ENCODE assay signal across 26 cellular contexts in genomic region chr14:67251573-67252226, GRCh38. TPM values are rescaled to one million over a fixed set of nuclear protein-coding genes. Genes with fewer than 3 reads are reported as not detected.
DNase-seq lines count a peak whose midpoint lies in the region; FAIRE-seq and TF ChIP-seq lines count a peak whose summit lies in the region.
"Had no signal": no experiment of that assay in that cellular context is flagged by ENCODE, and none has a peak within 500 bp of the region (broad histone marks: within the 10 kb centered on the region; RNA-seq: fewer than 3 reads in every experiment).

No MANE protein-coding gene starts in this region.

- FAIRE-seq in urothelium cell line (lab: Jason Lieb, UNC) = peak; percentile 30
- FAIRE-seq: frontal cortex, H1, RCC 7860 had no signal

- peaks cover 3% of the 10 kb centered on the region; the same call in 1 of the 2 replicates for H3K27me3 Mint-ChIP-seq in HFFc6 (ENCODE audit: insufficient read depth)
- no peaks in the 10 kb centered on the region for H3K27me3 Mint-ChIP-seq in endodermal cell (ENCODE audit: insufficient read depth)
- H3K27me3 Mint-ChIP-seq: activated naive CD4-positive, alpha-beta T cell treated with anti-CD3 and anti-CD28 coated beads, Interleukin-2, amount 10 ng/mL, durations not matched to agents 7 days and 5 days; B cell; stimulated activated naive CD8-positive, alpha-beta T cell treated with anti-CD3 and anti-CD28 coated beads, Interleukin-15, amount 100 ng/mL, for 72 hours; T-cell had no signal

- H3K4me1 Mint-ChIP-seq in HFFc6 (ENCODE audit: low read depth) (peaks cover 77% of the 10 kb centered on the region), endodermal cell (peaks cover 12% of the 10 kb centered on the region)
- H3K4me1 Mint-ChIP-seq: activated naive CD4-positive, alpha-beta T cell treated with anti-CD3 and anti-CD28 coated beads, Interleukin-2, amount 10 ng/mL, durations not matched to agents 7 days and 5 days; natural killer cell had no signal

- H3K27me3 ChIP-seq in SJCRH30 (no peaks in the 10 kb centered on the region), endodermal cell (ENCODE audit: control insufficient read depth, insufficient read depth, low read length, poor library complexity, severe bottlenecking) (no peaks in the 10 kb centered on the region), WERI-Rb-1 (ENCODE audit: insufficient read depth, low read depth, severe bottlenecking) (no peaks in the 10 kb centered on the region)
- H3K27me3 ChIP-seq: colonic mucosa, upper lobe of left lung had no signal

- no peaks in the 10 kb centered on the region for H3K9me3 Mint-ChIP-seq in HFFc6
- H3K9me3 Mint-ChIP-seq in endodermal cell = no peaks in the 10 kb centered on the region
- H3K9me3 Mint-ChIP-seq: activated naive CD4-positive, alpha-beta T cell treated with anti-CD3 and anti-CD28 coated beads, Interleukin-2, amount 10 ng/mL, durations not matched to agents 7 days and 5 days; natural killer cell; stimulated activated naive CD8-positive, alpha-beta T cell treated with anti-CD3 and anti-CD28 coated beads, Interleukin-15, amount 100 ng/mL, for 72 hours; T-cell had no signal

- no peak overlapping the region for H3K9ac ChIP-seq in endodermal cell (ENCODE audit: extremely low read depth, low read length, poor library complexity, severe bottlenecking)

- H3K36me3 Mint-ChIP-seq in HFFc6 (ENCODE audit: low read depth) = no peaks in the 10 kb centered on the region; the same call in 1 of the 2 replicates
- H3K36me3 Mint-ChIP-seq in endodermal cell (ENCODE audit: low read depth) = peaks cover 3% of the 10 kb centered on the region
- H3K36me3 Mint-ChIP-seq: activated naive CD4-positive, alpha-beta T cell treated with anti-CD3 and anti-CD28 coated beads, Interleukin-2, amount 10 ng/mL, durations not matched to agents 7 days and 5 days; natural killer cell had no signal

- no peaks in the 10 kb centered on the region for H3K36me3 ChIP-seq in SJCRH30
- H3K36me3 ChIP-seq in endodermal cell (ENCODE audit: control insufficient read depth, insufficient read depth, low read length) = peaks cover 4% of the 10 kb centered on the region
- H3K36me3 ChIP-seq in WERI-Rb-1 = no peaks in the 10 kb centered on the region
- H3K36me3 ChIP-seq: colonic mucosa, upper lobe of left lung had no signal

- H3K27ac ChIP-seq in SJCRH30 = peak overlapping the region; percentile 73
- no peak overlapping the region for H3K27ac ChIP-seq in endodermal cell (ENCODE audit: low read depth, low read length)
- H3K27ac ChIP-seq in WERI-Rb-1 = no peak overlapping the region
- H3K27ac ChIP-seq: colonic mucosa, upper lobe of left lung had no signal

- H3K27ac Mint-ChIP-seq in HFFc6 = peak overlapping the region; percentile 29
- peak overlapping the region; percentile 26 for H3K27ac Mint-ChIP-seq in endodermal cell
- H3K27ac Mint-ChIP-seq: activated naive CD4-positive, alpha-beta T cell treated with anti-CD3 and anti-CD28 coated beads, Interleukin-2, amount 10 ng/mL, durations not matched to agents 7 days and 5 days; B cell; natural killer cell; T-cell had no signal

- TF ChIP-seq CTCF in HFFc6 (IDR thresholded peaks at IDR 0.05) (no peak), endodermal cell (conservative IDR thresholded peaks at IDR 0.05) (no peak), WERI-Rb-1 (IDR thresholded peaks at IDR 0.05; ENCODE audit: low read depth, low read length) (no peak)

- H3K9me3 ChIP-seq in SJCRH30 (replicated peaks) (no peaks in the 10 kb centered on the region), endodermal cell (ENCODE audit: control insufficient read depth, low read length) (no peaks in the 10 kb centered on the region), WERI-Rb-1 (ENCODE audit: severe bottlenecking) (no peaks in the 10 kb centered on the region)
- H3K9me3 ChIP-seq: colonic mucosa, upper lobe of left lung had no signal

- H3K4me3 ChIP-seq in SJCRH30 (no peak overlapping the region), endodermal cell (ENCODE audit: low read length) (no peak overlapping the region), WERI-Rb-1 (ENCODE audit: low read depth, low read length) (no peak overlapping the region)
- H3K4me3 ChIP-seq: colonic mucosa, smooth muscle cell, upper lobe of left lung had no signal

- H3K4me1 ChIP-seq in SJCRH30 (peaks cover 25% of the 10 kb centered on the region), endodermal cell (ENCODE audit: control insufficient read depth, insufficient read depth, low read length) (peaks cover 4% of the 10 kb centered on the region)

- 100% methylated on average over 2 of the region's 2 CpGs; no CpG with 5 or more reads in 1 of the 2 experiments for WGBS in endodermal cell (ENCODE audit: insufficient coverage in 1 of 2, insufficient read length in 1 of 2), 2 experiments

- H3K4me3 Mint-ChIP-seq in HFFc6 = no peak overlapping the region
- no peak overlapping the region for H3K4me3 Mint-ChIP-seq in endodermal cell
- H3K4me3 Mint-ChIP-seq: activated naive CD4-positive, alpha-beta T cell treated with anti-CD3 and anti-CD28 coated beads, Interleukin-2, amount 10 ng/mL, durations not matched to agents 7 days and 5 days; B cell; natural killer cell; stimulated activated naive CD8-positive, alpha-beta T cell treated with anti-CD3 and anti-CD28 coated beads, Interleukin-15, amount 100 ng/mL, for 72 hours; T-cell had no signal

- DNase-seq in HFFc6 (no peak), SJCRH30 (peak; percentile 67 to 80), endodermal cell (no peak), urothelium cell line (ENCODE audit: low spot score) (peak; percentile 56), NCI-H2029 (lab: John Stamatoyannopoulos, UW) (no peak), RKO (ENCODE audit: low spot score) (no peak), WERI-Rb-1 (no peak)
- DNase-seq: activated CD4-positive, alpha-beta T cell treated with anti-CD3 and anti-CD28 coated beads, Interleukin-2, amount 50 U/mL, for 48 hours; activated naive CD4-positive, alpha-beta T cell treated with anti-CD3 and anti-CD28 coated beads, Interleukin-2, amount 10 ng/mL, durations not matched to agents 7 days and 5 days; activated T-cell treated with anti-CD3 and anti-CD28 coated beads for 4 hours; colonic mucosa; COR-L47; GDM1; mesenchymal stem cell; natural killer cell; NCI-H187; posterior cingulate gyrus; stimulated activated CD4-positive, alpha-beta T cell treated with anti-CD3 and anti-CD28 coated beads, Interleukin-4, amount 100 ng/mL, for 1 hour; stimulated activated naive CD8-positive, alpha-beta T cell treated with anti-CD3 and anti-CD28 coated beads, Interleukin-15, amount 100 ng/mL, for 72 hours; T-cell; upper lobe of left lung had no signal

RNA-seq across cellular contexts. Expression of gene PALS1, which starts 10.5 kb away (rescaled TPM):
- total RNA-seq in HFFc6 (2021; fragmentation: NEBNext Ultra II Directional; extraction: Animal tissue kit (Norgen Biotek cat#: 25700)) = 10 to 100 TPM; 41.9 to 52.7 (median 45.9) TPM
- total RNA-seq in SJCRH30 (2014; rRNA removed; shearing (Covaris generic)) = 23.8 and 24.2 TPM in 2 replicates
- total RNA-seq in endodermal cell = 10 to 100 TPM; 26.0 to 29.6 TPM
- polyA plus RNA-seq in endodermal cell (2013, experiment 1 of 2) = 21.4 TPM
- polyA plus RNA-seq in endodermal cell (2013, experiment 2 of 2) = 20.3 TPM

Comparison
In these comparisons a context has a peak if more than half of its experiments do, and no peak if none do; other contexts are left out.
1. DNase-seq: peak in SJCRH30 (2 of 2) and urothelium cell line (single experiment); none in HFFc6 (single experiment), endodermal cell (single experiment), NCI-H2029 (single experiment), RKO (single experiment) and WERI-Rb-1 (single experiment).